8 cellular contexts compared by ENCODE assay signal in the genomic region with DNA sequence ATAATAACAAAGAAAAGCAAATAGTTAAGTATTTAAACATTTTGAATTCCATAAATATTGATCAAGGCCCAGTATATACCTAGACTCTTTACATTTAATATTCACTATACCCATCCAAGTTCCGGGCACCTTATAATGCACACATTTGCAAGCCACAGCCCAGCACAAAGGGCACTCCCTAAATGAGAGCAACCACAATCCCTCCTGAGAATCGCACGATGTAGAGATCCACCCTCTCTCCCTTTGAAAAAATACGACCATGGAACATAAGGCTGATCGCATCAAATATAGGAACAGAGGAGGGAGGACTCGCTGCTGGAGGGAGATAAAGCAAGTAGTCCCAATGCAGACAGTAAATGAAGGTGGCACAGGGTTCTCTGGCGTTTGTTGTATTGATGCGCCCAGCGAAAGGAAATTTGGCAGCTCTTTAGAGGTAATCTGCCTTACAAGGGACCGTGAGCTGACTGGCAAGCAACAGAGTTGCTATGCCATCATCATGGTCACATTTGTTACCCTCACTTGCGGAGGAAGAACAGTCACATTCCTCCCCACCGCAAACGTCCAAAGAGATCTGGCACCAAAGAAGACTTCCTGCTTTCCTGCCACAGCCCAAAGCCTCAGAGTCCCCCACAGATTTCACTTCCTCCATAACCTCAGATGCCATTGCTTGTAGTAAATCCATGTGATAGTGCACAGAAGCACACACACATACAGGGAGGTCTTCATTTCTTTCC. TPM values are rescaled to one million over a fixed set of nuclear protein-coding genes. Genes with fewer than 3 reads are reported as not detected.
A peak's percentile ranks its signal among the peaks of the same experiment; 100 is the strongest.
DNase-seq lines count a peak whose midpoint lies in the region; ATAC-seq lines count a peak whose summit lies in the region.

No MANE protein-coding gene starts in this region.

- H3K4me1 Mint-ChIP-seq in naive thymus-derived CD8-positive, alpha-beta T cell = peaks cover 10 to 23% (median 21%) of the 10 kb centered on the region in 4 donors

- peak overlapping the region; percentile 13 to 78 (median 50) for H3K4me3 Mint-ChIP-seq in naive thymus-derived CD8-positive, alpha-beta T cell

- DNase-seq in Ammon's horn (ENCODE audit: low spot score) (peak; percentile 78), SW480 (ENCODE audit: low spot score) (peak; percentile 78), iPS-NIHi7 (ENCODE audit: extremely low spot score) (no peak)
- DNase-seq in naive thymus-derived CD8-positive, alpha-beta T cell = peak in 6 of 10 donors; percentile 8 to 48 (median 32)

- peak overlapping the region in 7 of 10 donors; percentile 11 to 63 (median 41) for H3K27ac Mint-ChIP-seq in naive thymus-derived CD8-positive, alpha-beta T cell

- POLR2A ChIA-PET in naive thymus-derived CD8-positive, alpha-beta T cell (lab: Charles Lee) = no interaction called here

- peaks cover 2 to 26% (median 6%) of the 10 kb centered on the region in 5 donors for H3K27me3 Mint-ChIP-seq in naive thymus-derived CD8-positive, alpha-beta T cell

- H3K9me3 Mint-ChIP-seq in naive thymus-derived CD8-positive, alpha-beta T cell = no peaks in the 10 kb centered on the region

- no peaks in the 10 kb centered on the region for H3K36me3 Mint-ChIP-seq in naive thymus-derived CD8-positive, alpha-beta T cell

- ATAC-seq in GM18870 (IDR thresholded peaks at IDR 0.05; ENCODE audit: unreplicated experiment) (peak; percentile 89), HG03095 (IDR thresholded peaks at IDR 0.05; ENCODE audit: unreplicated experiment) (peak; percentile 90), GM19035 (IDR thresholded peaks at IDR 0.05; ENCODE audit: unreplicated experiment) (no peak), esophagus mucosa (no peak)
- peak; percentile 66 to 84 for ATAC-seq in naive thymus-derived CD8-positive, alpha-beta T cell

RNA-seq across cellular contexts. Expression of a gene that starts 16.1 kb away (rescaled TPM):
- not detected for total RNA-seq in naive thymus-derived CD8-positive, alpha-beta T cell
- not detected for polyA plus RNA-seq in naive thymus-derived CD8-positive, alpha-beta T cell
- not detected for total RNA-seq in esophagus mucosa

RNA-seq across cellular contexts. Expression of a gene that starts 22.5 kb away (rescaled TPM):
- total RNA-seq in naive thymus-derived CD8-positive, alpha-beta T cell = not detected
- not detected for polyA plus RNA-seq in naive thymus-derived CD8-positive, alpha-beta T cell
- not detected for total RNA-seq in esophagus mucosa

RNA-seq across cellular contexts. Expression of a gene that starts 57.5 kb away (rescaled TPM):
- 100 to 1,000 TPM; 278 to 283 TPM for total RNA-seq in naive thymus-derived CD8-positive, alpha-beta T cell
- polyA plus RNA-seq in naive thymus-derived CD8-positive, alpha-beta T cell = 100 to 1,000 TPM; 310 to 355 (median 330) TPM
- total RNA-seq in esophagus mucosa = 109 TPM

Comparison
In these comparisons a context has a peak if more than half of its experiments do, and no peak if none do; other contexts are left out.
1. ATAC-seq: peak in GM18870 (single experiment), HG03095 (single experiment) and naive thymus-derived CD8-positive, alpha-beta T cell (2 of 2); none in GM19035 (single experiment) and esophagus mucosa (single experiment).